Comparison of ENCODE assay signal across 2 cellular contexts in genomic region chr1:92442351-92442750, GRCh38.
TF ChIP-seq lines count a peak whose summit lies in the region.

No MANE protein-coding gene starts in this region.

TF ChIP-seq in A549, 52 proteins besides CTCF, POLR2A, EP300 and RAD21 (continued from another document):
- TF ChIP-seq HMGXB4 (CRISPR knock-in tag; IDR thresholded peaks at IDR 0.05; ENCODE audit: borderline replicate concordance): no peak
- TF ChIP-seq FOSB (CRISPR knock-in tag; IDR thresholded peaks at IDR 0.05): no peak

TF ChIP-seq in GM23338, 12 proteins besides CTCF, POLR2A, EP300 and RAD21:
- no peak for TF ChIP-seq ZNF462 (CRISPR knock-in tag; IDR thresholded peaks at IDR 0.05)
- no peak for TF ChIP-seq STAT1 (IDR thresholded peaks at IDR 0.05; ENCODE audit: unreplicated experiment)
- TF ChIP-seq CREB1 (CRISPR knock-in tag; IDR thresholded peaks at IDR 0.05; ENCODE audit: low read depth): no peak
- TF ChIP-seq NANOG (IDR thresholded peaks at IDR 0.05; ENCODE audit: borderline replicate concordance): no peak
- no peak for TF ChIP-seq REST (IDR thresholded peaks at IDR 0.05; ENCODE audit: unreplicated experiment)
- no peak for TF ChIP-seq JUNB (IDR thresholded peaks at IDR 0.05; ENCODE audit: unreplicated experiment)
- TF ChIP-seq ZNF331 (CRISPR knock-in tag; IDR thresholded peaks at IDR 0.05; ENCODE audit: low read depth): no peak
- TF ChIP-seq EZH2 (IDR thresholded peaks at IDR 0.05; ENCODE audit: low read depth, unreplicated experiment): no peak
- TF ChIP-seq ZNF114 (CRISPR knock-in tag; IDR thresholded peaks at IDR 0.05): no peak
- TF ChIP-seq ETS1 (IDR thresholded peaks at IDR 0.05): no peak
- TF ChIP-seq EZH2phosphoT487 (IDR thresholded peaks at IDR 0.05; ENCODE audit: unreplicated experiment): no peak
- no peak for TF ChIP-seq POLR2AphosphoS5 (IDR thresholded peaks at IDR 0.05; ENCODE audit: low read depth)
